21 cellular contexts compared by ENCODE assay signal in the genomic region with DNA sequence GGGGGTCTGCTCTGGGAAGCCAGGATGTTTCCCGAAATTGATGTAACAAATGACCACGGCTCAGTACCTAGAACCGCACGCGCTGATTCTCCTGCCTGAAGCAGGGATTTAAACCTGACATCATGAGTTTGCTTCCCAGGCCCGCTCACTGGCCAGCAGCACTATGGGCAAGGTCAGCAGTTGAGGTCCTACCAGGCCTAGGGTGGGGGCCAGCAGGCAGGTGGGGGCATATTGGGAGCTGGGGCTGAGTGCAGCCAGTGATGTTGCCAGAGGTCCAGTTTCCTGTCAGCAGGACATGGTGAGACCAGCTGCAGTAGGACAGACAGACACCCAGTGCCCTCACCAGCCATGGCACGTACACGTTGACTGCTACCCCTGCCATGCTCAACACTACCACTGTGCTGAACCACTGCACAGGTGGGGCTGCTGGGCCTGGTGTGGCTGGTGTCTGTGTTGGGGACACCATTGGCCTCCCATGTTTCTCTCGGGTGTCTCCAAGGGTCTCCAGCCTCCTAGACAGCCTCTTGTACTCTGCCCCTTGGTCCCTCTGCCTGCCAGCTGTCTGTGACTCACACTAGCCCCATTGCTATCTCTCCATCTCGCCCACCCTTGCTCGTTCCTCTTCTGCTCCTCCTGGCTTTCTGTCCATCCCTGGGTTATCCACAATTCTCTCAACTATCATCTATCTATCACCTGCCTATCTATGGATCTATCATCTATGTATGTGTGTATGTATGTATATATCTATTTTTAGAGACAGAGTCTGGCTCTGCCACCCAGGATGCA. TPM values are rescaled to one million over a fixed set of nuclear protein-coding genes. Genes with fewer than 3 reads are reported as not detected.
"Had no signal": no experiment of that assay in that cellular context is flagged by ENCODE, and none has a peak within 500 bp of the region (broad histone marks: within the 10 kb centered on the region; RNA-seq: fewer than 3 reads in every experiment).

No MANE protein-coding gene starts in this region.

- DNase-seq: activated CD4-positive, alpha-beta T cell treated with anti-CD3 and anti-CD28 coated beads for 1 hour; activated CD4-positive, alpha-beta T cell treated with anti-CD3 and anti-CD28 coated beads, Interleukin-2, amount 50 U/mL, for 4 hours; activated naive CD4-positive, alpha-beta T cell treated with Interleukin-2 at 50 U/mL for 16 hours; activated naive CD8-positive, alpha-beta T cell treated with anti-CD3 and anti-CD28 coated beads, Interleukin-2, amount 50 U/mL, for 24 hours; aorta; left ventricle myocardium inferior; naive thymus-derived CD8-positive, alpha-beta T cell; nucleus accumbens; small intestine; trophoblast cell had no signal

- ATAC-seq: activated naive CD8-positive, alpha-beta T cell treated with anti-CD3 and anti-CD28 coated beads, Interleukin-2, amount 50 U/mL, for 24 hours; activated T-helper 17 cell treated with anti-CD3 and anti-CD28 coated beads, Interleukin-2, amount 50 U/mL, for 72 hours; esophagus mucosa; naive thymus-derived CD8-positive, alpha-beta T cell had no signal

RNA-seq across cellular contexts. Expression of gene C19orf85, which starts 1.1 kb away (rescaled TPM):
- total RNA-seq: activated T-helper 17 cell treated with anti-CD3 and anti-CD28 coated beads, Interleukin-2, amount 50 U/mL, for 72 hours; aorta; breast epithelium; cerebellum; dermis microvascular lymphatic vessel endothelial cell; esophagus mucosa; glomerular endothelial cell; hepatocyte; left ventricle myocardium inferior; mucosa of gallbladder; naive thymus-derived CD8-positive, alpha-beta T cell; progenitor cell of endocrine pancreas; right atrium auricular region; suprapubic skin had no signal

RNA-seq across cellular contexts. Expression of gene SHISA7, which starts 22.6 kb away (rescaled TPM):
- total RNA-seq: aorta; dermis microvascular lymphatic vessel endothelial cell; esophagus mucosa; glomerular endothelial cell; hepatocyte; left ventricle myocardium inferior; mucosa of gallbladder; naive thymus-derived CD8-positive, alpha-beta T cell; right atrium auricular region had no signal
